ENCODE assay signal across 6 cellular contexts in genomic region chr5:1576851-1577250, GRCh38. TPM values are rescaled to one million over a fixed set of nuclear protein-coding genes. Genes with fewer than 3 reads are reported as not detected.
DNase-seq lines count a peak whose midpoint lies in the region; ATAC-seq and TF ChIP-seq lines count a peak whose summit lies in the region.
"Not testable (repeated sequence)": the region's sequence is repeated elsewhere in the genome, so short reads cannot be mapped to it uniquely, and the experiment has no call there.

No MANE protein-coding gene starts in this region.

- ATAC-seq in RWPE2 (ENCODE audit: low read depth), result 0 out of 3 replicates have a peak, but pooled peaks have one; percentile 23
- not testable (repeated sequence) for ATAC-seq in central memory CD8-positive, alpha-beta T cell (replicated peaks; ENCODE audit: extremely low read depth, poor library complexity, severe bottlenecking)
- peak; percentile 22 for ATAC-seq in esophagus mucosa
- peak; percentile 27 for ATAC-seq in left lung
- ATAC-seq in natural killer cell, result peak; percentile 86 to 99 (median 97)
- ATAC-seq in upper lobe of right lung, result peak; percentile 45

- not testable (repeated sequence) for H3K4me3 Mint-ChIP-seq in central memory CD8-positive, alpha-beta T cell; natural killer cell

- peak overlapping the region; percentile 13 for H3K27ac Mint-ChIP-seq in central memory CD8-positive, alpha-beta T cell (ENCODE audit: low read depth)
- H3K27ac Mint-ChIP-seq in natural killer cell, result not testable (repeated sequence)

- H3K4me3 ChIP-seq in RWPE2 (ENCODE audit: severe bottlenecking); left lung; upper lobe of right lung: not testable (repeated sequence)

- H3K27ac ChIP-seq in RWPE2 (ENCODE audit: poor library complexity, severe bottlenecking); left lung; upper lobe of right lung: not testable (repeated sequence)

- not testable (repeated sequence) for H3K4me1 ChIP-seq in RWPE2 (ENCODE audit: insufficient read depth, poor library complexity, severe bottlenecking); left lung; upper lobe of right lung

- H3K36me3 ChIP-seq in RWPE2 (ENCODE audit: low read depth), result not testable (repeated sequence)
- H3K36me3 ChIP-seq in left lung, result peaks cover 0 to 16% of the 10 kb centered on the region in 2 donors
- peaks cover 25% of the 10 kb centered on the region for H3K36me3 ChIP-seq in upper lobe of right lung

- not testable (repeated sequence) for H3K9me3 ChIP-seq in RWPE2 (ENCODE audit: severe bottlenecking); left lung; upper lobe of right lung

- not testable (repeated sequence) for H3K27me3 ChIP-seq in RWPE2 (ENCODE audit: insufficient read depth, poor library complexity, severe bottlenecking); left lung; upper lobe of right lung

- H3K9me3 Mint-ChIP-seq in central memory CD8-positive, alpha-beta T cell; natural killer cell: not testable (repeated sequence)

- peaks cover 18% of the 10 kb centered on the region for H3K36me3 Mint-ChIP-seq in central memory CD8-positive, alpha-beta T cell (ENCODE audit: insufficient read depth)
- not testable (repeated sequence) for H3K36me3 Mint-ChIP-seq in natural killer cell

- H3K27me3 Mint-ChIP-seq in central memory CD8-positive, alpha-beta T cell; natural killer cell (ENCODE audit: low read depth in 2 of 2): not testable (repeated sequence)

- intact Hi-C loops in left lung (cut with DNase I); natural killer cell (cut with micrococcal nuclease); upper lobe of right lung (cut with DNase I): not testable (repeated sequence)

- TF ChIP-seq CTCF in RWPE2 (IDR thresholded peaks at IDR 0.05; ENCODE audit: poor library complexity, severe bottlenecking); left lung (IDR thresholded peaks at IDR 0.05); natural killer cell (IDR thresholded peaks at IDR 0.05); upper lobe of right lung (IDR thresholded peaks at IDR 0.05): not testable (repeated sequence)

- not testable (repeated sequence) for H3K4me1 Mint-ChIP-seq in central memory CD8-positive, alpha-beta T cell
- H3K4me1 Mint-ChIP-seq in natural killer cell, result peaks cover 6 to 12% of the 10 kb centered on the region in 2 donors

- peak; percentile 30 for DNase-seq in RWPE2 (ENCODE audit: low spot score)
- DNase-seq in central memory CD8-positive, alpha-beta T cell (ENCODE audit: low spot score in 2 of 2); left lung; natural killer cell; upper lobe of right lung: not testable (repeated sequence)

RNA-seq across cellular contexts. Expression of gene LPCAT1, which starts 53.1 kb away (rescaled TPM):
- total RNA-seq in esophagus mucosa (15.0 TPM), left lung (100 to 1,000 TPM; 458 to 751 TPM), natural killer cell (100 to 1,000 TPM; 196 to 302 (median 252) TPM), upper lobe of right lung (690 TPM)

Comparison
In these comparisons a context has a peak if more than half of its experiments do, and no peak if none do; other contexts are left out.
1. RNA of gene LPCAT1, which starts 53.1 kb away (total RNA-seq): 458 to 751 TPM in left lung, 690 TPM in upper lobe of right lung (single experiment) and 196 to 302 TPM in natural killer cell; 15.0 TPM in esophagus mucosa (single experiment); every median in the first group is over 10 times any median in the second.